Comparison of ENCODE assay signal across 8 cellular contexts in the genomic region with DNA sequence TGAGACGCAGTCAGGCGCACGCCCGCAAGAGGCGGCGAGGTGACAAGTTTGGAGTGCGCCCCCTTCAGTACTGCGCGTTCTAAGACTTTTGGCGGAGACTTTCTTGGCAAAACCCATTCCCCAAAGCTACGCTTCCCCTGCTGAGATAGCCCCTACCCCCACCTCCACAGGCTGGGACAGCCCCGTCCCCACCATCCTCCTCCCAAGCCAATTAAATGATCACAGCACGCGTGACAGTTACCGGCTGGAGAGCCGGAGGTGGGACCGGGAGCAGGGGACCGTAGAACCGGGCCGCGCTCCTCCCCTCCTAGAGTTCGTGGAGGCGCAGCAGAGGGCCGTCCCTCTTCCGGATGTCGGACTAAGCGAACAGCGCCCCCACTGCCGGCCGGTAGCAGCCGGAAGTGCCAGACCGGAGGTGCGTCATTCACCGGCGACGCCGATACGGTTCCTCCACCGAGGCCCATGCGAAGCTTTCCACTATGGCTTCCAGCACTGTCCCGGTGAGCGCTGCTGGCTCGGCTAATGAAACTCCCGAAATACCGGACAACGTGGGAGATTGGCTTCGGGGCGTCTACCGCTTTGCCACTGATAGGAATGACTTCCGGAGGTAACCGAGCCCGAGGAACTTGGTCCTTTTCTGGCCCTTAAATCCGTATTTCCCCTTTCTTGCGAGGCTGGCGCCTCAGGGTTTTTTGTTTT. TPM values are rescaled to one million over a fixed set of nuclear protein-coding genes. Genes with fewer than 3 reads are reported as not detected.
A peak's percentile ranks its signal among the peaks of the same experiment; 100 is the strongest.
DNase-seq lines count a peak whose midpoint lies in the region; ATAC-seq, FAIRE-seq and TF ChIP-seq lines count a peak whose summit lies in the region.

A gene (plus strand): TSS at position 476 of the 699 bp plus-strand sequence. CDS start 4 bp downstream, at position 480.

- peak within 1 kb of the TSS; percentile 81 for H3K9ac ChIP-seq in ES-I3 (ENCODE audit: low read depth, low read length)
- H3K9ac ChIP-seq in neural cell (ENCODE audit: low read length) = peak within 1 kb of the TSS; percentile 75

- TF ChIP-seq CTCF in RWPE2 (IDR thresholded peaks at IDR 0.05; ENCODE audit: poor library complexity, severe bottlenecking) = peak; percentile 81
- peak; percentile 57 for TF ChIP-seq CTCF in fibroblast of pulmonary artery (IDR thresholded peaks at IDR 0.05; ENCODE audit: low read length, missing control alignments)
- peak; percentile 98 for TF ChIP-seq CTCF in neural cell (IDR thresholded peaks at IDR 0.05; ENCODE audit: poor library complexity, severe bottlenecking)
- peak in 6 of 7 experiments; percentile 68 to 99 (median 96) for TF ChIP-seq CTCF in stomach (IDR thresholded peaks at IDR 0.05)

- H3K9me2 ChIP-seq in neural cell (ENCODE audit: insufficient read depth, low read length) = no peaks in the 10 kb centered on the region

- TF ChIP-seq RAD21 in neural cell (conservative IDR thresholded peaks at IDR 0.05) = no peak

- TF ChIP-seq EP300 in neural cell (conservative IDR thresholded peaks at IDR 0.05; ENCODE audit: poor library complexity, severe bottlenecking) = peak; percentile 47
- no peak for TF ChIP-seq EP300 in stomach (IDR thresholded peaks at IDR 0.05)

- H3K4me3 ChIP-seq in RWPE2 (ENCODE audit: severe bottlenecking) (peak within 1 kb of the TSS; percentile 90), fibroblast of pulmonary artery (replicated peaks; ENCODE audit: low read depth, low read length) (peak within 1 kb of the TSS; percentile 100), neural cell (ENCODE audit: low read length) (peak within 1 kb of the TSS; percentile 76), stomach (peak within 1 kb of the TSS; percentile 66 to 98 (median 80))

- H3K4me1 ChIP-seq in ES-I3 (ENCODE audit: insufficient read depth, low read length) (no peaks in the 10 kb centered on the region), RWPE2 (ENCODE audit: insufficient read depth, poor library complexity, severe bottlenecking) (peaks cover 8% of the 10 kb centered on the region), stomach (peaks cover 35 to 58% (median 56%) of the 10 kb centered on the region in 4 donors)

- no peaks in the 10 kb centered on the region for H3K27me3 ChIP-seq in RWPE2 (ENCODE audit: insufficient read depth, poor library complexity, severe bottlenecking)
- no peaks in the 10 kb centered on the region for H3K27me3 ChIP-seq in neural cell (ENCODE audit: insufficient read depth, low read depth, low read length)
- H3K27me3 ChIP-seq in stomach = no peaks in the 10 kb centered on the region

- no peaks in the 10 kb centered on the region for H4K20me1 ChIP-seq in neural cell (ENCODE audit: insufficient read depth)

- 0 to 1% (median 0%) methylated on average over 42 to 55 of the region's 55 CpGs for WGBS in stomach, 5 donors

- ATAC-seq in RWPE2 (ENCODE audit: low read depth) = peak; percentile 78

- H3K27ac ChIP-seq in RWPE2 (ENCODE audit: poor library complexity, severe bottlenecking) (peak within 1 kb of the TSS; percentile 69), neural cell (ENCODE audit: low read length) (peak within 1 kb of the TSS; percentile 79), stomach (peak within 1 kb of the TSS; percentile 93 to 97 (median 96))

- peak within 1 kb of the TSS; percentile 78 for H3K4me2 ChIP-seq in neural cell (ENCODE audit: low read length)

- H3K36me3 ChIP-seq in ES-I3 (ENCODE audit: insufficient read depth, low read length) (peaks cover 15% of the 10 kb centered on the region), RWPE2 (ENCODE audit: low read depth) (peaks cover 39% of the 10 kb centered on the region), neural cell (ENCODE audit: insufficient read depth, low read length) (no peaks in the 10 kb centered on the region), stomach (peaks cover 29 to 38% (median 37%) of the 10 kb centered on the region in 4 donors)

- DNase-seq in H54 (ENCODE audit: insufficient read length, low spot score) (peak; percentile 91), LoVo (ENCODE audit: low spot score) (peak; percentile 97), RWPE2 (ENCODE audit: low spot score) (peak; percentile 91), fibroblast of pulmonary artery (ENCODE audit: low read depth) (peak; percentile 96), stomach (peak; percentile 96)
- DNase-seq in activated T-helper 9 cell treated with anti-CD3 and anti-CD28 coated beads, Interleukin-2, amount 50 U/mL, for 16 hours (ENCODE audit: low read depth) = peak; percentile 92

- peak; percentile 63 for TF ChIP-seq POLR2A in H54 (IDR thresholded peaks at IDR 0.05; ENCODE audit: low read depth, low read length)
- peak in 2 of 4 donors; percentile 52 to 73 for TF ChIP-seq POLR2A in stomach (IDR thresholded peaks at IDR 0.05)

- no peaks in the 10 kb centered on the region for H3F3A ChIP-seq in neural cell (ENCODE audit: insufficient read depth, low read length, poor library complexity, severe bottlenecking)

- peaks cover 3% of the 10 kb centered on the region for H3K79me2 ChIP-seq in neural cell (replicated peaks; ENCODE audit: insufficient read depth, low read length)

- peak; percentile 67 for FAIRE-seq in H54 (lab: Jason Lieb, UNC)

- H3K9me3 ChIP-seq in ES-I3 (ENCODE audit: control insufficient read depth, insufficient read depth, low read length) = no peaks in the 10 kb centered on the region
- H3K9me3 ChIP-seq in RWPE2 (ENCODE audit: severe bottlenecking) = no peaks in the 10 kb centered on the region
- no peaks in the 10 kb centered on the region for H3K9me3 ChIP-seq in neural cell (ENCODE audit: low read length)
- no peaks in the 10 kb centered on the region for H3K9me3 ChIP-seq in stomach

- peak within 1 kb of the TSS; percentile 52 for H2AFZ ChIP-seq in neural cell (ENCODE audit: low read depth, low read length)

- intact Hi-C loops in stomach (cut with DNase I; ENCODE audit: low total_unique reads) = loop anchor here (10.0 kb wide), 1 partner anchor 257 kb away; no protein-coding TSS in a partner anchor

TF ChIP-seq in neural cell, 6 proteins besides CTCF, POLR2A, EP300 and RAD21:
- peak; percentile 77 for TF ChIP-seq TAF1 (IDR thresholded peaks at IDR 0.05; ENCODE audit: low read depth)
- TF ChIP-seq MXI1 (conservative IDR thresholded peaks at IDR 0.05; ENCODE audit: poor library complexity, severe bottlenecking) = peak; percentile 94
- TF ChIP-seq, protein P1, sequence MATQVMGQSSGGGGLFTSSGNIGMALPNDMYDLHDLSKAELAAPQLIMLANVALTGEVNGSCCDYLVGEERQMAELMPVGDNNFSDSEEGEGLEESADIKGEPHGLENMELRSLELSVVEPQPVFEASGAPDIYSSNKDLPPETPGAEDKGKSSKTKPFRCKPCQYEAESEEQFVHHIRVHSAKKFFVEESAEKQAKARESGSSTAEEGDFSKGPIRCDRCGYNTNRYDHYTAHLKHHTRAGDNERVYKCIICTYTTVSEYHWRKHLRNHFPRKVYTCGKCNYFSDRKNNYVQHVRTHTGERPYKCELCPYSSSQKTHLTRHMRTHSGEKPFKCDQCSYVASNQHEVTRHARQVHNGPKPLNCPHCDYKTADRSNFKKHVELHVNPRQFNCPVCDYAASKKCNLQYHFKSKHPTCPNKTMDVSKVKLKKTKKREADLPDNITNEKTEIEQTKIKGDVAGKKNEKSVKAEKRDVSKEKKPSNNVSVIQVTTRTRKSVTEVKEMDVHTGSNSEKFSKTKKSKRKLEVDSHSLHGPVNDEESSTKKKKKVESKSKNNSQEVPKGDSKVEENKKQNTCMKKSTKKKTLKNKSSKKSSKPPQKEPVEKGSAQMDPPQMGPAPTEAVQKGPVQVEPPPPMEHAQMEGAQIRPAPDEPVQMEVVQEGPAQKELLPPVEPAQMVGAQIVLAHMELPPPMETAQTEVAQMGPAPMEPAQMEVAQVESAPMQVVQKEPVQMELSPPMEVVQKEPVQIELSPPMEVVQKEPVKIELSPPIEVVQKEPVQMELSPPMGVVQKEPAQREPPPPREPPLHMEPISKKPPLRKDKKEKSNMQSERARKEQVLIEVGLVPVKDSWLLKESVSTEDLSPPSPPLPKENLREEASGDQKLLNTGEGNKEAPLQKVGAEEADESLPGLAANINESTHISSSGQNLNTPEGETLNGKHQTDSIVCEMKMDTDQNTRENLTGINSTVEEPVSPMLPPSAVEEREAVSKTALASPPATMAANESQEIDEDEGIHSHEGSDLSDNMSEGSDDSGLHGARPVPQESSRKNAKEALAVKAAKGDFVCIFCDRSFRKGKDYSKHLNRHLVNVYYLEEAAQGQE (IDR thresholded peaks at IDR 0.05; ENCODE audit: borderline replicate concordance) = peak; percentile 50
- TF ChIP-seq EZH2 (IDR thresholded peaks at IDR 0.05; ENCODE audit: borderline replicate concordance, insufficient read depth, low read length, poor library complexity, severe bottlenecking) = no peak
- peak; percentile 83 for TF ChIP-seq POLR2AphosphoS5 (IDR thresholded peaks at IDR 0.05)
- peak; percentile 29 for TF ChIP-seq SMC3 (conservative IDR thresholded peaks at IDR 0.05; ENCODE audit: poor library complexity)

RNA-seq across cellular contexts. Expression of the gene that starts here (rescaled TPM):
- polyA plus RNA-seq in neural cell = 130 and 184 TPM in 2 replicates
- 42.4 and 43.1 TPM in 2 replicates for polyA minus RNA-seq in neural cell
- total RNA-seq in stomach = 100 to 1,000 TPM in 2 of 5 donors, 10 to 100 TPM in 3; 11.9 to 159 (median 68.7) TPM
- polyA plus RNA-seq in stomach = 100 to 1,000 TPM; 308 to 343 (median 323) TPM

Comparison
In these comparisons a context has a peak if more than half of its experiments do, and no peak if none do; other contexts are left out.
1. Peak in every context shown above with its lines: DNase-seq, ATAC-seq, H3K4me3 ChIP-seq and H3K27ac ChIP-seq.